30 cellular contexts compared by ENCODE assay signal in genomic region chr2:121266543-121267106, GRCh38. TPM values are rescaled to one million over a fixed set of nuclear protein-coding genes. Genes with fewer than 3 reads are reported as not detected.
DNase-seq lines count a peak whose midpoint lies in the region; ATAC-seq, FAIRE-seq and TF ChIP-seq lines count a peak whose summit lies in the region.
"Had no signal": no experiment of that assay in that cellular context is flagged by ENCODE, and none has a peak within 500 bp of the region (broad histone marks: within the 10 kb centered on the region; RNA-seq: fewer than 3 reads in every experiment).

No MANE protein-coding gene starts in this region.

- H3K4me2 ChIP-seq in keratinocyte (ENCODE audit: control insufficient read depth, extremely low read depth, insufficient read depth, low read depth, low read length) = no peak overlapping the region
- H3K4me2 ChIP-seq: BLaER1, neural progenitor cell, SK-N-SH had no signal

- no peaks in the 10 kb centered on the region for H3K9me1 ChIP-seq in keratinocyte (ENCODE audit: control insufficient read depth, extremely low read depth, insufficient read depth, low read length)

- whole genome bisulfite sequencing in prostate gland = 82% methylated on average over 6 of the region's 6 CpGs

- CTCF ChIA-PET in HEK293T (lab: Yijun Ruan, JAX) = no interaction called here

- DNase-seq in NCI-H345 (lab: John Stamatoyannopoulos, UW) (peak; percentile 5), NCI-H345 treated with DMSO at 0.1 percent for 48 hours (lab: John Stamatoyannopoulos, UW; ENCODE audit: unreplicated experiment) (no peak), RPMI7951 (ENCODE audit: low read depth) (peak; percentile 11), keratinocyte (ENCODE audit: low read depth, low spot score) (no peak), urothelium cell line (ENCODE audit: low spot score) (peak; percentile 43), prostate gland (ENCODE audit: low spot score) (no peak), HEK293T (ENCODE audit: extremely low spot score) (no peak)
- DNase-seq: activated CD4-positive, alpha-beta T cell treated with anti-CD3 and anti-CD28 coated beads, Interleukin-2, amount 10 ng/mL, durations not matched to agents 24 days and 14 days; activated CD8-positive, alpha-beta memory T cell treated with anti-CD3 and anti-CD28 coated beads, Interleukin-2, amount 10 ng/mL, durations not matched to agents 7 days and 5 days; activated naive CD4-positive, alpha-beta T cell treated with anti-CD3 and anti-CD28 coated beads, Interleukin-2, amount 10 ng/mL, durations not matched to agents 7 days and 5 days; activated T-cell treated with anti-CD3 and anti-CD28 coated beads, Interleukin-2, amount 50 U/mL, for 72 hours; amniotic stem cell; DMS79 treated with DMSO at 0.1 percent for 48 hours; effector CD4-positive, alpha-beta T cell; foreskin melanocyte; H9; NCI-H1105 treated with DMSO at 0.1 percent for 48 hours; NCI-H2081; NCI-H524 treated with DMSO at 0.1 percent for 48 hours; RPMI8226; SK-N-SH; stomach; T-helper 2 cell; tibial artery had no signal

- no peaks in the 10 kb centered on the region for H4K20me1 ChIP-seq in keratinocyte (ENCODE audit: control insufficient read depth, extremely low read depth, insufficient read depth, low read length)
- H4K20me1 ChIP-seq: BLaER1 had no signal

- H3K4me1 ChIP-seq in keratinocyte (ENCODE audit: control insufficient read depth, extremely low read depth, insufficient read depth, low read length) (no peaks in the 10 kb centered on the region), prostate gland (replicated peaks) (peaks cover 3% of the 10 kb centered on the region)
- H3K4me1 ChIP-seq: BLaER1, neural progenitor cell, sigmoid colon, tibial artery had no signal

- FAIRE-seq in keratinocyte (lab: Jason Lieb, UNC) (peak; percentile 48), urothelium cell line (lab: Jason Lieb, UNC) (no peak)

- ATAC-seq in GM19351 (IDR thresholded peaks at IDR 0.05; ENCODE audit: unreplicated experiment) = no peak
- ATAC-seq: activated CD8-positive, alpha-beta memory T cell treated with anti-CD3 and anti-CD28 coated beads, Interleukin-2, amount 10 ng/mL, durations not matched to agents 7 days and 5 days; activated T-cell treated with anti-CD3 and anti-CD28 coated beads, Interleukin-2, amount 50 U/mL, for 72 hours had no signal

- H3K27ac ChIP-seq in keratinocyte (ENCODE audit: control insufficient read depth, insufficient read depth, low read length) (no peak overlapping the region), prostate gland (no peak overlapping the region)
- H3K27ac ChIP-seq: BLaER1, HL-60, neural progenitor cell, sigmoid colon, tibial artery had no signal

- dilution Hi-C loops in keratinocyte (cut with MboI; ENCODE audit: extremely low pct_ligation_motif_present, low sequenced_read_pairs) = no loop called here

- TF ChIP-seq CTCF in keratinocyte (optimal IDR thresholded peaks at IDR 0.05 in 1 of 3, IDR thresholded peaks at IDR 0.05 in 1 of 3, conservative IDR thresholded peaks at IDR 0.05 in 1 of 3; ENCODE audit: extremely low read depth in 1 of 3, insufficient read depth in 2 of 3, low read length in 3 of 3) = no peak
- TF ChIP-seq CTCF in prostate gland (IDR thresholded peaks at IDR 0.05) = no peak

- peaks cover 36% of the 10 kb centered on the region for H3K79me2 ChIP-seq in keratinocyte (ENCODE audit: control insufficient read depth, insufficient read depth, low read length)

- intact Hi-C loops in prostate gland (cut with DNase I) = no loop called here

- H2AFZ ChIP-seq in keratinocyte (ENCODE audit: control insufficient read depth, low read length) = no peak overlapping the region
- H2AFZ ChIP-seq: neural progenitor cell had no signal

- H3K4me3 ChIP-seq in keratinocyte (ENCODE audit: control insufficient read depth in 2 of 3, extremely low read depth in 1 of 3, insufficient read depth in 2 of 3, low read depth in 1 of 3, low read length in 3 of 3) (no peak overlapping the region), prostate gland (no peak overlapping the region)
- H3K4me3 ChIP-seq: BLaER1, neural progenitor cell, sigmoid colon, stomach, tibial artery had no signal

- no peaks in the 10 kb centered on the region for H3K9me3 ChIP-seq in keratinocyte (ENCODE audit: control insufficient read depth, low read depth, low read length)
- no peaks in the 10 kb centered on the region for H3K9me3 ChIP-seq in prostate gland
- H3K9me3 ChIP-seq: BLaER1, sigmoid colon, SK-N-SH, stomach, tibial artery had no signal

- H3K36me3 ChIP-seq in keratinocyte (ENCODE audit: control insufficient read depth in 2 of 2, extremely low read depth in 1 of 2, insufficient read depth in 2 of 2, low read length in 2 of 2) = no peaks in the 10 kb centered on the region
- no peaks in the 10 kb centered on the region for H3K36me3 ChIP-seq in prostate gland
- H3K36me3 ChIP-seq: BLaER1, neural progenitor cell, sigmoid colon, stomach, tibial artery had no signal

- H3K27me3 ChIP-seq in keratinocyte (ENCODE audit: control insufficient read depth, extremely low read depth, insufficient read depth, low read length) (no peaks in the 10 kb centered on the region), prostate gland (replicated peaks; ENCODE audit: insufficient read depth) (no peaks in the 10 kb centered on the region)
- H3K27me3 ChIP-seq: BLaER1, neural progenitor cell, sigmoid colon, stomach had no signal

- TF ChIP-seq POLR2A in prostate gland (IDR thresholded peaks at IDR 0.05) = no peak

- H3K9ac ChIP-seq in keratinocyte (ENCODE audit: control insufficient read depth, extremely low read depth, insufficient read depth, low read length) = no peak overlapping the region
- H3K9ac ChIP-seq: BLaER1, neural progenitor cell, SK-N-SH had no signal

- POLR2A ChIA-PET in HEK293T (lab: Yijun Ruan, JAX) = no interaction called here

TF ChIP-seq in HEK293T, 16 proteins besides CTCF, POLR2A, EP300 and RAD21:
- TF ChIP-seq CTBP1 (IDR thresholded peaks at IDR 0.05; ENCODE audit: borderline replicate concordance) = no peak
- TF ChIP-seq LEF1 (IDR thresholded peaks at IDR 0.05; ENCODE audit: borderline replicate concordance) = no peak
- TF ChIP-seq SP1 (IDR thresholded peaks at IDR 0.05) = no peak
- no peak for TF ChIP-seq TARDBP (IDR thresholded peaks at IDR 0.05)
- no peak for TF ChIP-seq HDGF (IDR thresholded peaks at IDR 0.05; ENCODE audit: borderline replicate concordance)
- no peak for TF ChIP-seq ARNT (IDR thresholded peaks at IDR 0.05)
- TF ChIP-seq BHLHE40 (IDR thresholded peaks at IDR 0.05; ENCODE audit: borderline replicate concordance) = no peak
- no peak for TF ChIP-seq FOXK2 (IDR thresholded peaks at IDR 0.05)

RNA-seq across cellular contexts. Expression of gene TFCP2L1, which starts 18.4 kb away (rescaled TPM):
- under 0.01 TPM in 1 of 2 replicates, not detected in the other for total RNA-seq in RPMI7951 (2014; rRNA removed; shearing (Covaris generic))
- 29.4 to 35.8 TPM (median 31.0 TPM) in 3 replicates for polyA plus RNA-seq in keratinocyte
- 8.6 TPM for polyA plus RNA-seq in keratinocyte (2011; ENCODE audit: low read depth)
- 18.2 and 20.0 TPM in 2 replicates for polyA plus RNA-seq in keratinocyte (2011; cell fraction: cytosol; rRNA removed)
- 50.7 and 56.3 TPM in 2 replicates for polyA plus RNA-seq in keratinocyte (2011; cell fraction: nucleus; rRNA removed)
- 4.9 and 22.4 TPM in 2 replicates for polyA plus RNA-seq in keratinocyte (2012; ENCODE audit: low replicate concordance)
- 69.8 to 337 TPM (median 70.3 TPM) in 3 replicates for polyA minus RNA-seq in keratinocyte
- polyA minus RNA-seq in keratinocyte (2011; cell fraction: cytosol; rRNA and poly(A)+ RNA removed) = 19.4 TPM
- polyA minus RNA-seq in keratinocyte (2011; cell fraction: nucleus; rRNA and poly(A)+ RNA removed) = 18.6 and 41.9 TPM in 2 replicates
- 10 to 100 TPM; 11.5 to 25.7 TPM for total RNA-seq in prostate gland
- total RNA-seq: A673; activated CD4-positive, alpha-beta T cell treated with anti-CD3 and anti-CD28 coated beads, Interleukin-2, amount 10 ng/mL, durations not matched to agents 24 days and 14 days had no signal
- polyA plus RNA-seq: SK-N-SH had no signal

Comparison
In these comparisons a context has a peak if more than half of its experiments do, and no peak if none do; other contexts are left out.
1. DNase-seq: peak in NCI-H345 (single experiment), RPMI7951 (single experiment) and urothelium cell line (single experiment); none in NCI-H345 treated with DMSO at 0.1 percent for 48 hours (single experiment), keratinocyte (single experiment), prostate gland (single experiment) and HEK293T (single experiment).
2. RNA of gene TFCP2L1, which starts 18.4 kb away (total RNA-seq): 11.5 to 25.7 TPM in prostate gland; under 0.01 TPM in RPMI7951; every median in the first group is over 10 times any median in the second.